1 cellular context compared by ENCODE assay signal in the genomic region with DNA sequence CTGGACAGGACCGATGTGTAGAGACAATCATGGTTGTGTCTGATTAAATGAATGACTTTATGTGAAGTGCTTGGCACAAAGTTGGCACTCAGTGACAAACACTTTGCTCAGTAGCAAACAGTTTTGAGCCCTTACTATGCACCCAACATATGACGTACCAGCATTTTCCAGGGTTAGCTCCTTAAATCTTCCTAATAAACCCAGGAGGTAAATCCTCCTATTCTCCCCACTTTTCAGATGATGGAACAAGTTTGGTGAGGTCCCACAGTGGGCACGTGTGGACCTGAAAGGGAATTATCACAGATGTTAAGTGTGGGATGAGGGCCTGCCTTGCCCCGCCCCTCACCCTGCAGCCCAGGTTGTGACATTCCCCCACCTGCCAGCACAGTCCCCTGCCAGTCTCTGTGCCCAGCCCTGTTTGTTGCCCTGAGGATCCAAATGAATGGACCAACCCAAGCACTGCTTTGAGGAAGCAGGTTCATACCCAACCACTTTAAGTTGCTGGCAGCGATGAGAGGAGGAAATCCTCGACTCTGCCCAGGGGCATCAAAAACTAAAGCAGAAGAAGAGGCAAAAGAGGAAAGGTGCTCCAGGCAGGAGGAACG.
TF ChIP-seq lines count a peak whose summit lies in the region.

No MANE protein-coding gene starts in this region.

TF ChIP-seq in HepG2, 621 proteins besides CTCF, POLR2A, EP300 and RAD21:
- TF ChIP-seq, protein P1, sequence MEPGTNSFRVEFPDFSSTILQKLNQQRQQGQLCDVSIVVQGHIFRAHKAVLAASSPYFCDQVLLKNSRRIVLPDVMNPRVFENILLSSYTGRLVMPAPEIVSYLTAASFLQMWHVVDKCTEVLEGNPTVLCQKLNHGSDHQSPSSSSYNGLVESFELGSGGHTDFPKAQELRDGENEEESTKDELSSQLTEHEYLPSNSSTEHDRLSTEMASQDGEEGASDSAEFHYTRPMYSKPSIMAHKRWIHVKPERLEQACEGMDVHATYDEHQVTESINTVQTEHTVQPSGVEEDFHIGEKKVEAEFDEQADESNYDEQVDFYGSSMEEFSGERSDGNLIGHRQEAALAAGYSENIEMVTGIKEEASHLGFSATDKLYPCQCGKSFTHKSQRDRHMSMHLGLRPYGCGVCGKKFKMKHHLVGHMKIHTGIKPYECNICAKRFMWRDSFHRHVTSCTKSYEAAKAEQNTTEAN (CRISPR knock-in tag; conservative IDR thresholded peaks at IDR 0.05), result no peak
- TF ChIP-seq CENPT (CRISPR knock-in tag; IDR thresholded peaks at IDR 0.05; ENCODE audit: low read depth), result no peak
- no peak for TF ChIP-seq ZNF3 (CRISPR knock-in tag; IDR thresholded peaks at IDR 0.05)
- no peak for TF ChIP-seq PHB2 (IDR thresholded peaks at IDR 0.05; ENCODE audit: partially characterized antibody)
- TF ChIP-seq MED1 (CRISPR knock-in tag; IDR thresholded peaks at IDR 0.05), result no peak; the same call in 1 of the 2 replicates
- TF ChIP-seq FOXA3 (CRISPR knock-in tag; IDR thresholded peaks at IDR 0.05), result no peak
- TF ChIP-seq, protein P2, sequence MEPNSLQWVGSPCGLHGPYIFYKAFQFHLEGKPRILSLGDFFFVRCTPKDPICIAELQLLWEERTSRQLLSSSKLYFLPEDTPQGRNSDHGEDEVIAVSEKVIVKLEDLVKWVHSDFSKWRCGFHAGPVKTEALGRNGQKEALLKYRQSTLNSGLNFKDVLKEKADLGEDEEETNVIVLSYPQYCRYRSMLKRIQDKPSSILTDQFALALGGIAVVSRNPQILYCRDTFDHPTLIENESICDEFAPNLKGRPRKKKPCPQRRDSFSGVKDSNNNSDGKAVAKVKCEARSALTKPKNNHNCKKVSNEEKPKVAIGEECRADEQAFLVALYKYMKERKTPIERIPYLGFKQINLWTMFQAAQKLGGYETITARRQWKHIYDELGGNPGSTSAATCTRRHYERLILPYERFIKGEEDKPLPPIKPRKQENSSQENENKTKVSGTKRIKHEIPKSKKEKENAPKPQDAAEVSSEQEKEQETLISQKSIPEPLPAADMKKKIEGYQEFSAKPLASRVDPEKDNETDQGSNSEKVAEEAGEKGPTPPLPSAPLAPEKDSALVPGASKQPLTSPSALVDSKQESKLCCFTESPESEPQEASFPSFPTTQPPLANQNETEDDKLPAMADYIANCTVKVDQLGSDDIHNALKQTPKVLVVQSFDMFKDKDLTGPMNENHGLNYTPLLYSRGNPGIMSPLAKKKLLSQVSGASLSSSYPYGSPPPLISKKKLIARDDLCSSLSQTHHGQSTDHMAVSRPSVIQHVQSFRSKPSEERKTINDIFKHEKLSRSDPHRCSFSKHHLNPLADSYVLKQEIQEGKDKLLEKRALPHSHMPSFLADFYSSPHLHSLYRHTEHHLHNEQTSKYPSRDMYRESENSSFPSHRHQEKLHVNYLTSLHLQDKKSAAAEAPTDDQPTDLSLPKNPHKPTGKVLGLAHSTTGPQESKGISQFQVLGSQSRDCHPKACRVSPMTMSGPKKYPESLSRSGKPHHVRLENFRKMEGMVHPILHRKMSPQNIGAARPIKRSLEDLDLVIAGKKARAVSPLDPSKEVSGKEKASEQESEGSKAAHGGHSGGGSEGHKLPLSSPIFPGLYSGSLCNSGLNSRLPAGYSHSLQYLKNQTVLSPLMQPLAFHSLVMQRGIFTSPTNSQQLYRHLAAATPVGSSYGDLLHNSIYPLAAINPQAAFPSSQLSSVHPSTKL (CRISPR knock-in tag; IDR thresholded peaks at IDR 0.05), result no peak
- TF ChIP-seq KDM4B (CRISPR knock-in tag; IDR thresholded peaks at IDR 0.05), result no peak
- peak; percentile 43; the same call in 1 of the 2 replicates for TF ChIP-seq NR2F6 (IDR thresholded peaks at IDR 0.05)
- no peak for TF ChIP-seq NR2F6 (CRISPR knock-in tag; IDR thresholded peaks at IDR 0.05)
- 0 out of 2 replicates have a peak, but pooled peaks have one; percentile 12 for TF ChIP-seq ZFY (CRISPR knock-in tag; IDR thresholded peaks at IDR 0.05)
- TF ChIP-seq ZNF567 (CRISPR knock-in tag; IDR thresholded peaks at IDR 0.05; ENCODE audit: borderline replicate concordance), result no peak
- TF ChIP-seq JUNB (CRISPR knock-in tag; IDR thresholded peaks at IDR 0.05; ENCODE audit: borderline replicate concordance), result no peak
- no peak for TF ChIP-seq ZBTB38 (CRISPR knock-in tag; IDR thresholded peaks at IDR 0.05)
- no peak for TF ChIP-seq KAT8 (CRISPR knock-in tag; IDR thresholded peaks at IDR 0.05)
- no peak for TF ChIP-seq ZNF569 (CRISPR knock-in tag; IDR thresholded peaks at IDR 0.05; ENCODE audit: borderline replicate concordance)
- TF ChIP-seq, protein P3, sequence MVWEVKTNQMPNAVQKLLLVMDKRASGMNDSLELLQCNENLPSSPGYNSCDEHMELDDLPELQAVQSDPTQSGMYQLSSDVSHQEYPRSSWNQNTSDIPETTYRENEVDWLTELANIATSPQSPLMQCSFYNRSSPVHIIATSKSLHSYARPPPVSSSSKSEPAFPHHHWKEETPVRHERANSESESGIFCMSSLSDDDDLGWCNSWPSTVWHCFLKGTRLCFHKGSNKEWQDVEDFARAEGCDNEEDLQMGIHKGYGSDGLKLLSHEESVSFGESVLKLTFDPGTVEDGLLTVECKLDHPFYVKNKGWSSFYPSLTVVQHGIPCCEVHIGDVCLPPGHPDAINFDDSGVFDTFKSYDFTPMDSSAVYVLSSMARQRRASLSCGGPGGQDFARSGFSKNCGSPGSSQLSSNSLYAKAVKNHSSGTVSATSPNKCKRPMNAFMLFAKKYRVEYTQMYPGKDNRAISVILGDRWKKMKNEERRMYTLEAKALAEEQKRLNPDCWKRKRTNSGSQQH (CRISPR knock-in tag; IDR thresholded peaks at IDR 0.05; ENCODE audit: low read depth), result no peak
